In genomic region chr11:104997288-104997687, GRCh38 we compare ENCODE assay signal across 1 cellular context.
TF ChIP-seq lines count a peak whose summit lies in the region.

No MANE protein-coding gene starts in this region.

TF ChIP-seq in HEK293T, 16 proteins besides CTCF, POLR2A, EP300 and RAD21:
- TF ChIP-seq FOXK2 (IDR thresholded peaks at IDR 0.05) (no peak), SP1 (IDR thresholded peaks at IDR 0.05) (no peak), FOXM1 (IDR thresholded peaks at IDR 0.05; ENCODE audit: borderline replicate concordance) (no peak), NFRKB (IDR thresholded peaks at IDR 0.05) (no peak), LEF1 (IDR thresholded peaks at IDR 0.05; ENCODE audit: borderline replicate concordance) (no peak), ARNT (IDR thresholded peaks at IDR 0.05) (no peak), HDGF (IDR thresholded peaks at IDR 0.05; ENCODE audit: borderline replicate concordance) (no peak), ELF4 (IDR thresholded peaks at IDR 0.05) (no peak), L3MBTL2 (conservative IDR thresholded peaks at IDR 0.05) (no peak)
- TF ChIP-seq, protein P1, sequence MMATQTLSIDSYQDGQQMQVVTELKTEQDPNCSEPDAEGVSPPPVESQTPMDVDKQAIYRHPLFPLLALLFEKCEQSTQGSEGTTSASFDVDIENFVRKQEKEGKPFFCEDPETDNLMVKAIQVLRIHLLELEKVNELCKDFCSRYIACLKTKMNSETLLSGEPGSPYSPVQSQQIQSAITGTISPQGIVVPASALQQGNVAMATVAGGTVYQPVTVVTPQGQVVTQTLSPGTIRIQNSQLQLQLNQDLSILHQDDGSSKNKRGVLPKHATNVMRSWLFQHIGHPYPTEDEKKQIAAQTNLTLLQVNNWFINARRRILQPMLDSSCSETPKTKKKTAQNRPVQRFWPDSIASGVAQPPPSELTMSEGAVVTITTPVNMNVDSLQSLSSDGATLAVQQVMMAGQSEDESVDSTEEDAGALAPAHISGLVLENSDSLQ (IDR thresholded peaks at IDR 0.05): no peak
